23 cellular contexts compared by ENCODE assay signal in the genomic region with DNA sequence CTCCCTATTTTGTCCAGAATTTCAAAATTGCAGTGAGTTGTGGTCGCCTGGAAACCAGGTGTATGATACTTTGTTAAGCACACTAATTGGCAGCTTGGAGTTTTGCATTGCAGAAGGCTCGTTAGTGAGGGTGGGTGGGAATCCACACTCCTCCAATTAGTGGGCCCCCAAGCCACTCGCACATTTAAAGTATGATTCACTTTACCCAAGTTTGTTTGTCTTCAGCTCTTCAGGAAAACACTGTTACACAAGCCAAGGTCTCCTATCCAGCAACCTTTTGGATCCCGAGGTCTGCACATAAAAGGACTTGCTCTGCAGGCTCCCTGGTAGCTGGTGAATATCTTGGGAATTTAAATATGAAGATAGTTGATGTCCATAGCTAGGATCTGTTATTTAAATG.
"Had no signal": no experiment of that assay in that cellular context is flagged by ENCODE, and none has a peak within 500 bp of the region (broad histone marks: within the 10 kb centered on the region; RNA-seq: fewer than 3 reads in every experiment).

No MANE protein-coding gene starts in this region.

- DNase-seq: activated naive CD8-positive, alpha-beta T cell treated with anti-CD3 and anti-CD28 coated beads, Interleukin-2, amount 10 ng/mL, durations not matched to agents 7 days and 5 days; activated T-cell treated with anti-CD3 and anti-CD28 coated beads, Interleukin-2, amount 50 U/mL, for 1 hour; amniotic stem cell; cerebellar nuclear complex; cortex of kidney; effector CD4-positive, alpha-beta T cell; glutamatergic neuron; left ventricle myocardium superior; nephron progenitor cell; posterior cingulate gyrus; small intestine; stimulated activated CD4-positive, alpha-beta T cell treated with anti-CD3 and anti-CD28 coated beads, Interleukin-2, amount 100 ng/mL, for 24 hours; stimulated activated naive CD8-positive, alpha-beta T cell treated with anti-CD3 and anti-CD28 coated beads, Interleukin-15, amount 100 ng/mL, for 72 hours; T-cell; tibial artery had no signal

- H2AFZ ChIP-seq: hepatocyte had no signal

- H3K9me3 ChIP-seq: tibial artery had no signal

- FAIRE-seq: frontal cortex, small intestine, TTC549, urothelium cell line had no signal

- H3K27me3 ChIP-seq: hepatocyte, tibial artery had no signal

- H3K4me3 ChIP-seq: hepatocyte, tibial artery had no signal

- ATAC-seq: activated T-helper 17 cell treated with anti-CD3 and anti-CD28 coated beads, Interleukin-2, amount 50 U/mL, for 72 hours; left ventricle myocardium superior; sciatic nerve; stimulated activated effector memory CD8-positive, alpha-beta T cell treated with anti-CD3 and anti-CD28 coated beads, Interleukin-12 subunit alpha, Interleukin-12 subunit beta, amount 100 ng/mL, for 72 hours; stimulated activated naive CD8-positive, alpha-beta T cell treated with anti-CD3 and anti-CD28 coated beads, Interleukin-15, amount 100 ng/mL, for 72 hours; T-cell had no signal

- H3K27ac ChIP-seq: hepatocyte, tibial artery, WERI-Rb-1 had no signal

- H3K4me2 ChIP-seq: hepatocyte had no signal

- H3K36me3 ChIP-seq: tibial artery, WERI-Rb-1 had no signal
